In genomic region chr9:136437839-136438547, GRCh38 we compare ENCODE assay signal across 8 cellular contexts. TPM values are rescaled to one million over a fixed set of nuclear protein-coding genes. Genes with fewer than 3 reads are reported as not detected.
DNase-seq lines count a peak whose midpoint lies in the region; ATAC-seq and TF ChIP-seq lines count a peak whose summit lies in the region.

No MANE protein-coding gene starts in this region.

- no peak overlapping the region for H3K27ac ChIP-seq in HL-60 (replicated peaks)
- H3K27ac ChIP-seq in stomach, result peak overlapping the region in 1 of 5 donors; percentile 84

- no peak for TF ChIP-seq CTCF in HL-60 (IDR thresholded peaks at IDR 0.05; ENCODE audit: insufficient read depth, low read length)
- TF ChIP-seq CTCF in stomach (IDR thresholded peaks at IDR 0.05), result no peak

- 51 to 57% (median 56%) methylated on average over 31 to 37 of the region's 37 CpGs for WGBS in stomach, 5 donors

- no peak for TF ChIP-seq POLR2A in stomach (IDR thresholded peaks at IDR 0.05)

- peak overlapping the region; percentile 73 for H3K9ac ChIP-seq in iPS-15b (ENCODE audit: low read depth, low read length)

- no peaks in the 10 kb centered on the region for H3K27me3 ChIP-seq in HL-60 (ENCODE audit: insufficient read depth, poor library complexity, severe bottlenecking)
- no peaks in the 10 kb centered on the region for H3K27me3 ChIP-seq in iPS-15b (ENCODE audit: control insufficient read depth, insufficient read depth, low read length)
- H3K27me3 ChIP-seq in stomach, result no peaks in the 10 kb centered on the region

- no peaks in the 10 kb centered on the region for H3K4me1 ChIP-seq in iPS-15b (ENCODE audit: control insufficient read depth, insufficient read depth, low read length)
- H3K4me1 ChIP-seq in stomach, result peaks cover 24 to 44% (median 38%) of the 10 kb centered on the region in 4 donors

- no peaks in the 10 kb centered on the region for H3K27me3 Mint-ChIP-seq in activated T-cell treated with anti-CD3 and anti-CD28 coated beads, Interleukin-2, amount 50 U/mL, for 72 hours (ENCODE audit: low read depth)

- H3K36me3 Mint-ChIP-seq in activated T-cell treated with anti-CD3 and anti-CD28 coated beads, Interleukin-2, amount 50 U/mL, for 72 hours (ENCODE audit: insufficient read depth in 2 of 2), result peaks cover 4 to 7% of the 10 kb centered on the region in 2 donors

- no peak for TF ChIP-seq EP300 in stomach (IDR thresholded peaks at IDR 0.05)

- peak overlapping the region; percentile 79 to 89 for H3K4me3 Mint-ChIP-seq in activated T-cell treated with anti-CD3 and anti-CD28 coated beads, Interleukin-2, amount 50 U/mL, for 72 hours

- H3K9me3 ChIP-seq in iPS-15b (ENCODE audit: control insufficient read depth, insufficient read depth, low read length) (no peaks in the 10 kb centered on the region), stomach (no peaks in the 10 kb centered on the region)

- no peak for ATAC-seq in activated T-cell treated with anti-CD3 and anti-CD28 coated beads, Interleukin-2, amount 50 U/mL, for 72 hours (replicated peaks in 1 of 2)
- no peak for ATAC-seq in HG02642 (IDR thresholded peaks at IDR 0.05; ENCODE audit: poor library complexity, unreplicated experiment)

- H3K27ac Mint-ChIP-seq in activated T-cell treated with anti-CD3 and anti-CD28 coated beads, Interleukin-2, amount 50 U/mL, for 72 hours, result no peak overlapping the region

- DNase-seq in HL-60 (ENCODE audit: low read depth in 1 of 2, low spot score in 1 of 2), result no peak
- DNase-seq in activated T-cell treated with anti-CD3 and anti-CD28 coated beads, Interleukin-2, amount 50 U/mL, for 72 hours, result no peak
- DNase-seq in stomach, result no peak
- DNase-seq in SIG-M5 treated with dmso at 0.1 percent for 504 hours (lab: John Stamatoyannopoulos, UW; ENCODE audit: unreplicated experiment), result no peak
- DNase-seq in DMS153 treated with DMSO at 0.1 percent for 48 hours (lab: John Stamatoyannopoulos, UW; ENCODE audit: unreplicated experiment), result no peak
- DNase-seq in NCI-H146 treated with DMSO at 0.1 percent for 48 hours (lab: John Stamatoyannopoulos, UW; ENCODE audit: unreplicated experiment), result no peak

- peak overlapping the region; percentile 66 for H3K4me3 ChIP-seq in HL-60 (replicated peaks; ENCODE audit: insufficient read depth, low read length)
- peak overlapping the region; percentile 58 for H3K4me3 ChIP-seq in iPS-15b (ENCODE audit: low read depth, low read length)
- peak overlapping the region; percentile 91 to 98 (median 95) for H3K4me3 ChIP-seq in stomach

- intact Hi-C loops in stomach (cut with DNase I; ENCODE audit: low total_unique reads), result no loop called here

- peaks cover 21% of the 10 kb centered on the region for H3K4me1 Mint-ChIP-seq in activated T-cell treated with anti-CD3 and anti-CD28 coated beads, Interleukin-2, amount 50 U/mL, for 72 hours (ENCODE audit: low read depth)

- H3K9me3 Mint-ChIP-seq in activated T-cell treated with anti-CD3 and anti-CD28 coated beads, Interleukin-2, amount 50 U/mL, for 72 hours, result no peaks in the 10 kb centered on the region

- H3K36me3 ChIP-seq in iPS-15b (ENCODE audit: control insufficient read depth, insufficient read depth, low read length), result peaks cover 27% of the 10 kb centered on the region
- peaks cover 20 to 61% (median 51%) of the 10 kb centered on the region in 4 donors for H3K36me3 ChIP-seq in stomach

RNA-seq across cellular contexts. Expression of gene INPP5E, which starts 1.7 kb away (rescaled TPM):
- total RNA-seq in activated T-cell treated with anti-CD3 and anti-CD28 coated beads, Interleukin-2, amount 50 U/mL, for 72 hours, result 10 to 100 TPM; 17.2 to 20.1 TPM
- total RNA-seq in stomach, result 10 to 100 TPM in 2 of 5 donors, 1 to 10 TPM in 3; 6.2 to 32.1 (median 9.7) TPM
- polyA plus RNA-seq in stomach, result 1 to 10 TPM; 3.2 to 9.0 (median 4.2) TPM

RNA-seq across cellular contexts. Expression of gene PMPCA, which starts 27.5 kb away (rescaled TPM):
- total RNA-seq in activated T-cell treated with anti-CD3 and anti-CD28 coated beads, Interleukin-2, amount 50 U/mL, for 72 hours, result 10 to 100 TPM; 61.9 to 62.7 TPM
- total RNA-seq in stomach, result 100 to 1,000 TPM in 1 of 5 donors, 10 to 100 TPM in 4; 32.7 to 121 (median 59.5) TPM
- 10 to 100 TPM; 25.8 to 47.0 (median 32.6) TPM for polyA plus RNA-seq in stomach

RNA-seq across cellular contexts. Expression of gene ENTR1, which starts 27.6 kb away (rescaled TPM):
- 10 to 100 TPM; 47.2 to 70.6 TPM for total RNA-seq in activated T-cell treated with anti-CD3 and anti-CD28 coated beads, Interleukin-2, amount 50 U/mL, for 72 hours
- 100 to 1,000 TPM in 1 of 5 donors, 10 to 100 TPM in 4; 26.3 to 184 (median 71.2) TPM for total RNA-seq in stomach
- 10 to 100 TPM; 20.6 to 29.5 (median 27.2) TPM for polyA plus RNA-seq in stomach

RNA-seq across cellular contexts. Expression of gene SNAPC4, which starts 38.0 kb away (rescaled TPM):
- total RNA-seq in activated T-cell treated with anti-CD3 and anti-CD28 coated beads, Interleukin-2, amount 50 U/mL, for 72 hours, result 10 to 100 TPM; 10.9 to 14.3 TPM
- total RNA-seq in stomach, result 10 to 100 TPM in 1 of 5 donors, 1 to 10 TPM in 4; 1.8 to 58.2 (median 5.8) TPM
- 1 to 10 TPM; 2.9 to 4.6 (median 4.1) TPM for polyA plus RNA-seq in stomach

RNA-seq across cellular contexts. Expression of gene SEC16A, which starts 44.8 kb away (rescaled TPM):
- total RNA-seq in activated T-cell treated with anti-CD3 and anti-CD28 coated beads, Interleukin-2, amount 50 U/mL, for 72 hours, result 10 to 100 TPM; 69.5 to 74.5 TPM
- 100 to 1,000 TPM in 1 of 5 donors, 10 to 100 TPM in 4; 14.6 to 105 (median 60.3) TPM for total RNA-seq in stomach
- 10 to 100 TPM; 29.9 to 44.2 (median 32.2) TPM for polyA plus RNA-seq in stomach
